ENCODE assay signal across 23 cellular contexts in the genomic region with DNA sequence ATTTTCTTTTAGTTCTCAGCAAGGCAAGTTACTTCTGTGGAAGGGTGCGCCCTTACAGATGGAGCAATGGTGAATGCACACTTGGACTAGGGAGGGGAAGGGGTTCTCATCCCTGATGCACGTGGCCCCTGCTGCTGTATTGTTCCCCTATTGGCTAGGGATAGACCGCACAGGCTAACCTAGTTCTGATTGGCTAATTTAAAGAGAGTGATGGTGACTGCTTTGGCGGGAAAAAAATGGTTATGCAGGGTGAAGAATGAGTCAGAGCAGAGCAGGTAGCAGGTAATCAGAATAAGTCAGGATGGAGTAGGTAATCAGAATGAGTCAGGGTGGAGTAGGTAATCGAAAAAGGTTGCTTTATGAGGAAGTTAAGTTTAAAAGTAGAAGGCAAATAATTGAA.
A peak's percentile ranks its signal among the peaks of the same experiment; 100 is the strongest.
DNase-seq lines count a peak whose midpoint lies in the region; ATAC-seq, FAIRE-seq and TF ChIP-seq lines count a peak whose summit lies in the region.
"Had no signal": no experiment of that assay in that cellular context is flagged by ENCODE, and none has a peak within 500 bp of the region (broad histone marks: within the 10 kb centered on the region; RNA-seq: fewer than 3 reads in every experiment).

No MANE protein-coding gene starts in this region.

- DNase-seq in MCF 10A (ENCODE audit: unreplicated experiment) (peak; percentile 5), breast epithelium (ENCODE audit: low spot score in 2 of 2) (no peak), K562 (ENCODE audit: extremely low read depth in 1 of 4, low spot score in 3 of 4) (no peak), epithelial cell of esophagus (ENCODE audit: low read depth) (peak; percentile 79), immature natural killer cell (no peak)
- no peak for DNase-seq in stimulated activated CD4-positive, alpha-beta T cell treated with anti-CD3 and anti-CD28 coated beads, Interleukin-4, amount 100 ng/mL, for 24 hours
- DNase-seq: AML-193; Caco-2; CD4-positive, alpha-beta T cell; GOT3 had no signal

- H3K9me3 ChIP-seq in breast epithelium (peaks cover 3 to 7% of the 10 kb centered on the region in 2 donors), K562 (replicated peaks; ENCODE audit: control insufficient read depth, insufficient read depth, low read depth, low read length) (no peaks in the 10 kb centered on the region)
- H3K9me3 ChIP-seq: A549, Caco-2, HAP-1 had no signal

- CTCF ChIA-PET in MCF 10A (lab: Yijun Ruan, JAX) (no interaction called here), K562 (lab: Yijun Ruan, JAX; ENCODE audit: low intra/inter-chr PET ratio) (no interaction called here)

- POLR2A ChIA-PET in MCF 10A (lab: Yijun Ruan, JAX) (no interaction called here), K562 (lab: Yijun Ruan, JAX) (interaction anchor here (1.1 kb wide), 1 partner anchor 16 kb away, joined by 3 read pairs; no protein-coding TSS in a partner anchor)

- no peak overlapping the region for H3K4me2 ChIP-seq in K562 (ENCODE audit: insufficient read depth, low read length)
- H3K4me2 ChIP-seq: A549 had no signal

- H3K36me3 ChIP-seq in breast epithelium, result no peaks in the 10 kb centered on the region
- H3K36me3 ChIP-seq in K562 (ENCODE audit: control insufficient read depth, insufficient read depth, low read length), result no peaks in the 10 kb centered on the region
- H3K36me3 ChIP-seq: HAP-1 had no signal

- H3K4me1 Mint-ChIP-seq in MCF 10A (ENCODE audit: insufficient read depth, unreplicated experiment) (no peaks in the 10 kb centered on the region), immature natural killer cell (no peaks in the 10 kb centered on the region)
- H3K4me1 Mint-ChIP-seq: IgD-negative memory B cell had no signal

- H4K20me1 ChIP-seq in K562 (replicated peaks; ENCODE audit: control insufficient read depth, insufficient read depth, low read length), result no peaks in the 10 kb centered on the region

- H3K4me1 ChIP-seq in breast epithelium (no peaks in the 10 kb centered on the region), K562 (replicated peaks in 1 of 2; ENCODE audit: control insufficient read depth in 2 of 2, insufficient read depth in 2 of 2, low read length in 2 of 2) (peaks cover 12% of the 10 kb centered on the region in 2 experiments; a peak in 4 of 5 replicates)
- H3K4me1 ChIP-seq: A549, Caco-2, HAP-1 had no signal

- H3K27me3 ChIP-seq in breast epithelium (no peaks in the 10 kb centered on the region), K562 (ENCODE audit: control insufficient read depth in 2 of 2, insufficient read depth in 2 of 2, low read length in 2 of 2) (no peaks in the 10 kb centered on the region; a peak in 1 of 5 replicates)

- TF ChIP-seq POLR2A in breast epithelium (IDR thresholded peaks at IDR 0.05), result no peak
- TF ChIP-seq POLR2A in K562 (conservative IDR thresholded peaks at IDR 0.05), result no peak

- no peak overlapping the region for H2AFZ ChIP-seq in K562 (ENCODE audit: low read depth, low read length)

- no peak for FAIRE-seq in K562 (lab: Jason Lieb, UNC)
- FAIRE-seq: A549, D721Med, G401.6, GM12892, GM18507, HTR-8/SVneo had no signal

- H3K79me2 ChIP-seq in K562 (ENCODE audit: control insufficient read depth, insufficient read depth, low read length), result no peaks in the 10 kb centered on the region

- no peaks in the 10 kb centered on the region for H3K9me1 ChIP-seq in K562 (ENCODE audit: control insufficient read depth, insufficient read depth, low read length)

- H3K4me3 Mint-ChIP-seq in MCF 10A (ENCODE audit: unreplicated experiment) (no peak overlapping the region), immature natural killer cell (no peak overlapping the region)
- H3K4me3 Mint-ChIP-seq: CD4-positive, alpha-beta T cell had no signal

- TF ChIP-seq RAD21 in K562 (CRISPR knock-in tag; conservative IDR thresholded peaks at IDR 0.05 in 1 of 2, IDR thresholded peaks at IDR 0.05 in 1 of 2), result no peak

- H3K4me3 ChIP-seq in breast epithelium (no peak overlapping the region), K562 (no peak overlapping the region), epithelial cell of esophagus (ENCODE audit: low read length) (no peak overlapping the region)
- H3K4me3 ChIP-seq: A549, HAP-1 had no signal

- H3K27me3 Mint-ChIP-seq in MCF 10A (ENCODE audit: insufficient read depth, unreplicated experiment) (no peaks in the 10 kb centered on the region), immature natural killer cell (ENCODE audit: low read depth in 3 of 3) (peaks cover 0 to 3% (median 2%) of the 10 kb centered on the region in 3 donors)
- H3K27me3 Mint-ChIP-seq: IgD-negative memory B cell had no signal

- no peaks in the 10 kb centered on the region for H3K36me3 Mint-ChIP-seq in MCF 10A (ENCODE audit: insufficient read depth, unreplicated experiment)
- H3K36me3 Mint-ChIP-seq in immature natural killer cell, result no peaks in the 10 kb centered on the region

- WGBS in K562 (ENCODE audit: insufficient coverage, low coverage, missing lambda C conversion rate), result 23% methylated on average over 5 of the region's 5 CpGs

- intact Hi-C loops in MCF 10A (cut with micrococcal nuclease) (no loop called here), breast epithelium (cut with DNase I; ENCODE audit: low total_unique reads) (no loop called here), K562 (cut with micrococcal nuclease) (no loop called here)

- ATAC-seq in K562 (0 out of 3 replicates have a peak, but pooled peaks have one; percentile 27), HG03378 (IDR thresholded peaks at IDR 0.05; ENCODE audit: unreplicated experiment) (no peak), HG03432 (IDR thresholded peaks at IDR 0.05; ENCODE audit: unreplicated experiment) (no peak)
- ATAC-seq: A549 had no signal

- no peak overlapping the region for H3K27ac ChIP-seq in breast epithelium
- no peak overlapping the region for H3K27ac ChIP-seq in K562 (ENCODE audit: extremely low read depth, low read depth, low read length)
- H3K27ac ChIP-seq: 22Rv1, A549, C4-2B, HL-60 had no signal

- BruUV-seq in MCF 10A (replicated peaks; lab: Mats Ljungman, UMichigan) (no TSS peak), K562 (replicated peaks; lab: Mats Ljungman, UMichigan) (no TSS peak)

- no peaks in the 10 kb centered on the region for H3K9me3 Mint-ChIP-seq in MCF 10A (ENCODE audit: unreplicated experiment)
- H3K9me3 Mint-ChIP-seq in immature natural killer cell, result peaks cover 0 to 11% (median 2%) of the 10 kb centered on the region in 6 donors
- H3K9me3 Mint-ChIP-seq: CD4-positive, alpha-beta T cell had no signal

- in situ Hi-C loops in K562 (cut with MboI), result no loop called here

- no peak for TF ChIP-seq CTCF in MCF 10A (IDR thresholded peaks at IDR 0.05; ENCODE audit: unreplicated experiment)
- no peak for TF ChIP-seq CTCF in breast epithelium (IDR thresholded peaks at IDR 0.05)
- no peak for TF ChIP-seq CTCF in K562 (IDR thresholded peaks at IDR 0.05 in 2 of 3, conservative IDR thresholded peaks at IDR 0.05 in 1 of 3; ENCODE audit: insufficient read depth in 2 of 3, low read depth in 1 of 3, low read length in 3 of 3)
- no peak for TF ChIP-seq CTCF in epithelial cell of esophagus (IDR thresholded peaks at IDR 0.05; ENCODE audit: insufficient read depth, low read depth, low read length, missing control alignments)

- no peak for TF ChIP-seq EP300 in K562 (IDR thresholded peaks at IDR 0.05; ENCODE audit: low read length)

- H3K9ac ChIP-seq in K562 (ENCODE audit: insufficient read depth in 1 of 2, low read depth in 2 of 2, low read length in 2 of 2), result no peak overlapping the region

- H3K27ac Mint-ChIP-seq in MCF 10A (ENCODE audit: low read depth, unreplicated experiment) (no peak overlapping the region), immature natural killer cell (no peak overlapping the region)
- H3K27ac Mint-ChIP-seq: CD4-positive, alpha-beta T cell had no signal

TF ChIP-seq in K562, 482 proteins besides CTCF, POLR2A, EP300 and RAD21 (continues in another document):
- TF ChIP-seq ZNF175 (CRISPR knock-in tag; IDR thresholded peaks at IDR 0.05; ENCODE audit: low read depth), result no peak
- TF ChIP-seq, protein P1, sequence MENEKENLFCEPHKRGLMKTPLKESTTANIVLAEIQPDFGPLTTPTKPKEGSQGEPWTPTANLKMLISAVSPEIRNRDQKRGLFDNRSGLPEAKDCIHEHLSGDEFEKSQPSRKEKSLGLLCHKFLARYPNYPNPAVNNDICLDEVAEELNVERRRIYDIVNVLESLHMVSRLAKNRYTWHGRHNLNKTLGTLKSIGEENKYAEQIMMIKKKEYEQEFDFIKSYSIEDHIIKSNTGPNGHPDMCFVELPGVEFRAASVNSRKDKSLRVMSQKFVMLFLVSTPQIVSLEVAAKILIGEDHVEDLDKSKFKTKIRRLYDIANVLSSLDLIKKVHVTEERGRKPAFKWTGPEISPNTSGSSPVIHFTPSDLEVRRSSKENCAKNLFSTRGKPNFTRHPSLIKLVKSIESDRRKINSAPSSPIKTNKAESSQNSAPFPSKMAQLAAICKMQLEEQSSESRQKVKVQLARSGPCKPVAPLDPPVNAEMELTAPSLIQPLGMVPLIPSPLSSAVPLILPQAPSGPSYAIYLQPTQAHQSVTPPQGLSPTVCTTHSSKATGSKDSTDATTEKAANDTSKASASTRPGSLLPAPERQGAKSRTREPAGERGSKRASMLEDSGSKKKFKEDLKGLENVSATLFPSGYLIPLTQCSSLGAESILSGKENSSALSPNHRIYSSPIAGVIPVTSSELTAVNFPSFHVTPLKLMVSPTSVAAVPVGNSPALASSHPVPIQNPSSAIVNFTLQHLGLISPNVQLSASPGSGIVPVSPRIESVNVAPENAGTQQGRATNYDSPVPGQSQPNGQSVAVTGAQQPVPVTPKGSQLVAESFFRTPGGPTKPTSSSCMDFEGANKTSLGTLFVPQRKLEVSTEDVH (IDR thresholded peaks at IDR 0.05; ENCODE audit: low read depth, partially characterized antibody), result peak; percentile 73
- TF ChIP-seq SRF (CRISPR knock-in tag; IDR thresholded peaks at IDR 0.05), result no peak
- TF ChIP-seq, protein P2, sequence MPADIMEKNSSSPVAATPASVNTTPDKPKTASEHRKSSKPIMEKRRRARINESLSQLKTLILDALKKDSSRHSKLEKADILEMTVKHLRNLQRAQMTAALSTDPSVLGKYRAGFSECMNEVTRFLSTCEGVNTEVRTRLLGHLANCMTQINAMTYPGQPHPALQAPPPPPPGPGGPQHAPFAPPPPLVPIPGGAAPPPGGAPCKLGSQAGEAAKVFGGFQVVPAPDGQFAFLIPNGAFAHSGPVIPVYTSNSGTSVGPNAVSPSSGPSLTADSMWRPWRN (IDR thresholded peaks at IDR 0.05; ENCODE audit: low read depth), result no peak
- no peak for TF ChIP-seq SREBF2 (CRISPR knock-in tag; IDR thresholded peaks at IDR 0.05)
- 0 out of 2 replicates have a peak, but pooled peaks have one; percentile 49 for TF ChIP-seq FOXM1 (IDR thresholded peaks at IDR 0.05; ENCODE audit: low read depth)
- TF ChIP-seq FOXM1 (CRISPR knock-in tag; IDR thresholded peaks at IDR 0.05; ENCODE audit: low read depth), result no peak
- no peak for TF ChIP-seq LCOR (CRISPR knock-in tag; IDR thresholded peaks at IDR 0.05)
- TF ChIP-seq BHLHE40 (IDR thresholded peaks at IDR 0.05; ENCODE audit: low read length), result peak; percentile 51; the same call in 1 of the 2 replicates
- no peak for TF ChIP-seq EZH2 (IDR thresholded peaks at IDR 0.05; ENCODE audit: borderline replicate concordance, low read depth, low read length)
- no peak for TF ChIP-seq BRD9 (IDR thresholded peaks at IDR 0.05; ENCODE audit: low read depth, partially characterized antibody)
- no peak for TF ChIP-seq CSDE1 (IDR thresholded peaks at IDR 0.05)
- no peak for TF ChIP-seq ZNF766 (CRISPR knock-in tag; conservative IDR thresholded peaks at IDR 0.05)

Comparison
In these comparisons a context has a peak if more than half of its experiments do, and no peak if none do; other contexts are left out.
1. DNase-seq: peak in MCF 10A (single experiment) and epithelial cell of esophagus (single experiment); none in breast epithelium (0 of 2), K562 (0 of 4), stimulated activated CD4-positive, alpha-beta T cell treated with anti-CD3 and anti-CD28 coated beads, Interleukin-4, amount 100 ng/mL, for 24 hours (single experiment) and immature natural killer cell (0 of 3).